ENCODE assay signal across 24 cellular contexts in the genomic region with DNA sequence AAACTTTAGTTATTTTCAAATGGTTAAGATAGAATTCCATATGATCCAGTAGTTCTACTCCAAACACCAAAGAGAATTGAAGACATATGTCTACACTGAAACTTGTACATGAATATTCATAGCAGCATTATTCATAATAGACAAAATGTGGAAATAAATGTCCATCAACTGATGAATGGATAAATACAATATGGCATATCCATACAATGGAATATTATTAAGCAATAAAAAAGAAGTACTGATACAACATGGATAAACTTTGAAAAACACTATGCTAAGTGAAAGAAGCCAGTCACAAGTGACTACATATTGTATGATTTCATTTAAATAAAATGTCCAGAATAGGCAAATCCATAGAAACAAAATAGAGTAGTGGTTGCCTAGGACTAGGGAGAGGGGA. TPM values are rescaled to one million over a fixed set of nuclear protein-coding genes. Genes with fewer than 3 reads are reported as not detected.
A peak's percentile ranks its signal among the peaks of the same experiment; 100 is the strongest.
DNase-seq lines count a peak whose midpoint lies in the region; ATAC-seq, FAIRE-seq and TF ChIP-seq lines count a peak whose summit lies in the region.
"Had no signal": no experiment of that assay in that cellular context is flagged by ENCODE, and none has a peak within 500 bp of the region (broad histone marks: within the 10 kb centered on the region; RNA-seq: fewer than 3 reads in every experiment).

No MANE protein-coding gene starts in this region.

- no peak for TF ChIP-seq EP300 in GM12878 (IDR thresholded peaks at IDR 0.05; ENCODE audit: borderline replicate concordance in 1 of 2, control insufficient read depth in 1 of 2, low read depth in 2 of 2, low read length in 2 of 2)

- H3K9me3 Mint-ChIP-seq in stimulated activated naive CD8-positive, alpha-beta T cell treated with anti-CD3 and anti-CD28 coated beads, Interleukin-15, amount 100 ng/mL, for 72 hours: no peaks in the 10 kb centered on the region

- ATAC-seq in GM12878: no peak
- no peak for ATAC-seq in stimulated activated naive CD8-positive, alpha-beta T cell treated with anti-CD3 and anti-CD28 coated beads, Interleukin-15, amount 100 ng/mL, for 72 hours

- H2AFZ ChIP-seq in GM12878 (ENCODE audit: control insufficient read depth, low read depth, low read length): no peak overlapping the region

- SMC1A ChIA-PET in GM12878 (lab: Charles Lee; ENCODE audit: uncharacterized antibody, unreplicated experiment): no interaction called here

- no peaks in the 10 kb centered on the region for H3K27me3 Mint-ChIP-seq in stimulated activated naive CD8-positive, alpha-beta T cell treated with anti-CD3 and anti-CD28 coated beads, Interleukin-15, amount 100 ng/mL, for 72 hours
- H3K27me3 Mint-ChIP-seq: CD4-positive, alpha-beta memory T cell; CD4-positive, CD25-positive, alpha-beta regulatory T cell; CD8-positive, alpha-beta memory T cell had no signal

- no peak overlapping the region for H3K27ac ChIP-seq in HEK293 (ENCODE audit: extremely low read depth, low read depth, low read length)
- no peak overlapping the region for H3K27ac ChIP-seq in GM12878 (ENCODE audit: control insufficient read depth, insufficient read depth)
- H3K27ac ChIP-seq: BLaER1 had no signal

- TF ChIP-seq POLR2A in GM12878 (IDR thresholded peaks at IDR 0.05; ENCODE audit: low read depth, low read length): no peak

- no peak overlapping the region for H3K9ac ChIP-seq in GM12878 (ENCODE audit: control insufficient read depth, insufficient read depth, low read length)
- H3K9ac ChIP-seq: BLaER1 had no signal

- H3K27me3 ChIP-seq in GM12878 (replicated peaks in 1 of 2; ENCODE audit: control insufficient read depth in 2 of 2, insufficient read depth in 2 of 2, low read length in 1 of 2): no peaks in the 10 kb centered on the region
- H3K27me3 ChIP-seq: BE2C, BLaER1 had no signal

- H3K4me3 ChIP-seq in HEK293 (ENCODE audit: low read depth, low read length) (no peak overlapping the region), GM12878 (no peak overlapping the region)
- H3K4me3 ChIP-seq: BLaER1 had no signal

- H3K4me1 Mint-ChIP-seq in stimulated activated naive CD8-positive, alpha-beta T cell treated with anti-CD3 and anti-CD28 coated beads, Interleukin-15, amount 100 ng/mL, for 72 hours: no peaks in the 10 kb centered on the region
- H3K4me1 Mint-ChIP-seq: CD4-positive, alpha-beta memory T cell; CD8-positive, alpha-beta memory T cell had no signal

- no peak overlapping the region for H3K27ac Mint-ChIP-seq in stimulated activated naive CD8-positive, alpha-beta T cell treated with anti-CD3 and anti-CD28 coated beads, Interleukin-15, amount 100 ng/mL, for 72 hours
- H3K27ac Mint-ChIP-seq: CD14-positive monocyte; CD4-positive, alpha-beta memory T cell; CD4-positive, CD25-positive, alpha-beta regulatory T cell; CD8-positive, alpha-beta memory T cell had no signal

- H3K9me3 ChIP-seq in HEK293 (ENCODE audit: control insufficient read depth, insufficient read depth, low read depth, low read length): no peaks in the 10 kb centered on the region
- H3K9me3 ChIP-seq in GM12878 (replicated peaks; ENCODE audit: control insufficient read depth, insufficient read depth, low read length): no peaks in the 10 kb centered on the region
- H3K9me3 ChIP-seq: BE2C, BLaER1 had no signal

- intact Hi-C loops in GM12878 (cut with micrococcal nuclease; ENCODE audit: unreplicated experiment): no loop called here

- no peak overlapping the region for H3K4me2 ChIP-seq in GM12878 (ENCODE audit: control insufficient read depth, insufficient read depth)
- H3K4me2 ChIP-seq: BLaER1 had no signal

- in situ Hi-C loops in GM12878 (cut with MboI): no loop called here

- no peaks in the 10 kb centered on the region for H4K20me1 ChIP-seq in GM12878 (ENCODE audit: control insufficient read depth, insufficient read depth)
- H4K20me1 ChIP-seq: BLaER1 had no signal

- RAD21 ChIA-PET in GM12878 (lab: Charles Lee; ENCODE audit: unreplicated experiment): no interaction called here

- DNase-seq in GM12878 (ENCODE audit: low read depth, low spot score): no peak
- no peak for DNase-seq in cerebellum (ENCODE audit: low spot score)
- no peak for DNase-seq in stimulated activated naive CD8-positive, alpha-beta T cell treated with anti-CD3 and anti-CD28 coated beads, Interleukin-15, amount 100 ng/mL, for 72 hours
- DNase-seq: 8988T; ACHN; BE2C; C1 segment of cervical spinal cord; CD4-positive, alpha-beta memory T cell; CD4-positive, CD25-positive, alpha-beta regulatory T cell; CD8-positive, alpha-beta memory T cell; COR-L47; DMS 273 treated with DMSO at 0.1 percent for 48 hours; DMS153; DMS53; DMS79; DND-41; EL; GF-D8 had no signal

- no peak overlapping the region for H3K4me3 Mint-ChIP-seq in stimulated activated naive CD8-positive, alpha-beta T cell treated with anti-CD3 and anti-CD28 coated beads, Interleukin-15, amount 100 ng/mL, for 72 hours
- H3K4me3 Mint-ChIP-seq: CD14-positive monocyte; CD4-positive, alpha-beta memory T cell; CD4-positive, CD25-positive, alpha-beta regulatory T cell; CD8-positive, alpha-beta memory T cell had no signal

- H3K36me3 ChIP-seq in HEK293 (ENCODE audit: control insufficient read depth in 2 of 2, insufficient read depth in 1 of 2, low read length in 2 of 2): no peaks in the 10 kb centered on the region
- no peaks in the 10 kb centered on the region for H3K36me3 ChIP-seq in GM12878 (ENCODE audit: control insufficient read depth in 2 of 2, insufficient read depth in 2 of 2, low read length in 1 of 2)
- H3K36me3 ChIP-seq: BE2C, BLaER1 had no signal

- H3K4me1 ChIP-seq in HEK293 (ENCODE audit: control insufficient read depth, insufficient read depth, low read length) (no peaks in the 10 kb centered on the region), GM12878 (ENCODE audit: control insufficient read depth, insufficient read depth, low read length) (no peaks in the 10 kb centered on the region)
- H3K4me1 ChIP-seq: BE2C, BLaER1 had no signal

- no peak for TF ChIP-seq RAD21 in GM12878 (IDR thresholded peaks at IDR 0.05; ENCODE audit: insufficient read depth, low read depth, low read length)

- POLR2A ChIA-PET in HEK293 (lab: Yijun Ruan, JAX) (no interaction called here), GM12878 (lab: Charles Lee) (no interaction called here)

- FAIRE-seq in G401.6 (lab: Jason Lieb, UNC) (peak; percentile 8), GM12878 (lab: Jason Lieb, UNC) (no peak)
- FAIRE-seq: GM12892, GM18507 had no signal

- H3K79me2 ChIP-seq in GM12878 (ENCODE audit: control insufficient read depth, insufficient read depth, low read length): no peaks in the 10 kb centered on the region

- TF ChIP-seq CTCF in HEK293 (tag by site-specific recombination; IDR thresholded peaks at IDR 0.05) (no peak), GM12878 (IDR thresholded peaks at IDR 0.05 in 2 of 3, conservative IDR thresholded peaks at IDR 0.05 in 1 of 3; ENCODE audit: control insufficient read depth in 2 of 3, extremely low read depth in 1 of 3, insufficient read depth in 1 of 3, low read depth in 3 of 3, low read length in 3 of 3) (no peak)

- CTCF ChIA-PET in HEK293 (lab: Yijun Ruan, JAX) (no interaction called here), GM12878 (lab: Yijun Ruan, JAX) (interaction anchor here (1.3 kb wide), 1 partner anchor 12 kb away, joined by 4 read pairs; no protein-coding TSS in a partner anchor)

- no TSS peak for BruUV-seq in GM12878 (replicated peaks; lab: Mats Ljungman, UMichigan)

TF ChIP-seq in HEK293, 187 proteins besides CTCF, POLR2A, EP300 and RAD21 (continues in another document):
- TF ChIP-seq, protein P1, sequence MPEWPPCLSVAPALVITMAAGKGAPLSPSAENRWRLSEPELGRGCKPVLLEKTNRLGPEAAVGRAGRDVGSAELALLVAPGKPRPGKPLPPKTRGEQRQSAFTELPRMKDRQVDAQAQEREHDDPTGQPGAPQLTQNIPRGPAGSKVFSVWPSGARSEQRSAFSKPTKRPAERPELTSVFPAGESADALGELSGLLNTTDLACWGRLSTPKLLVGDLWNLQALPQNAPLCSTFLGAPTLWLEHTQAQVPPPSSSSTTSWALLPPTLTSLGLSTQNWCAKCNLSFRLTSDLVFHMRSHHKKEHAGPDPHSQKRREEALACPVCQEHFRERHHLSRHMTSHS (tag by site-specific recombination; IDR thresholded peaks at IDR 0.05): no peak

TF ChIP-seq in GM12878, 131 proteins besides CTCF, POLR2A, EP300 and RAD21:
- TF ChIP-seq, protein P2, sequence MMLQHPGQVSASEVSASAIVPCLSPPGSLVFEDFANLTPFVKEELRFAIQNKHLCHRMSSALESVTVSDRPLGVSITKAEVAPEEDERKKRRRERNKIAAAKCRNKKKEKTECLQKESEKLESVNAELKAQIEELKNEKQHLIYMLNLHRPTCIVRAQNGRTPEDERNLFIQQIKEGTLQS (IDR thresholded peaks at IDR 0.05; ENCODE audit: borderline replicate concordance, extremely low read depth, low read depth, low read length): no peak
- peak; percentile 19; the same call in 1 of the 2 replicates for TF ChIP-seq ZNF24 (IDR thresholded peaks at IDR 0.05)

RNA-seq across cellular contexts. Expression of a gene that starts 33.6 kb away (rescaled TPM):
- total RNA-seq in GM12878 (2013; cell fraction: nucleolus; rRNA removed): 25.4 and 25.5 TPM in 2 replicates
- 33.7 and 40.7 TPM in 2 replicates for total RNA-seq in GM12878 (2014; rRNA removed)
- total RNA-seq in GM12878 (2014; rRNA removed; fragmentation: Illumina TruSeq; extraction: Trizol): 25.4 and 26.9 TPM in 2 replicates
- total RNA-seq in GM12878 (2021): 26.9 and 30.4 TPM in 2 replicates
- 25.3 TPM for polyA plus RNA-seq in GM12878 (2011; ENCODE audit: low read depth)
- polyA plus RNA-seq in GM12878 (2011; rRNA removed): 23.2 and 26.0 TPM in 2 replicates
- polyA plus RNA-seq in GM12878 (2011; cell fraction: cytosol; rRNA removed): 35.6 TPM in 2 replicates
- 19.3 and 20.2 TPM in 2 replicates for polyA plus RNA-seq in GM12878 (2011; cell fraction: nucleus; rRNA removed)
- polyA plus RNA-seq in GM12878 (2012): 26.5 and 28.1 TPM in 2 replicates
- 23.8 and 32.5 TPM in 2 replicates for polyA plus RNA-seq in GM12878 (2014; fragmentation: Illumina TruSeq; extraction: Trizol)
- polyA plus RNA-seq in GM12878 (2014; fragmentation: Nextera tagmentation; extraction: Ambion mirVana): 10 to 100 TPM; 17.0 to 18.9 TPM
- 27.1 and 27.9 TPM in 2 replicates for polyA plus RNA-seq in GM12878 (2014; rRNA removed)
- 10 to 100 TPM; 17.7 to 18.9 TPM for polyA plus RNA-seq in GM12878 (2016; fragmentation: Nextera tagmentation; extraction: Ambion mirVana)
- polyA minus RNA-seq in GM12878 (2011; rRNA and poly(A)+ RNA removed): 31.6 and 46.8 TPM in 2 replicates
- 13.9 and 14.7 TPM in 2 replicates for polyA minus RNA-seq in GM12878 (2011; cell fraction: cytosol; rRNA and poly(A)+ RNA removed)
- 13.9 and 19.9 TPM in 2 replicates for polyA minus RNA-seq in GM12878 (2011; cell fraction: nucleus; rRNA and poly(A)+ RNA removed)
- 7.7 TPM for total RNA-seq in cerebellum
